In the genomic region with DNA sequence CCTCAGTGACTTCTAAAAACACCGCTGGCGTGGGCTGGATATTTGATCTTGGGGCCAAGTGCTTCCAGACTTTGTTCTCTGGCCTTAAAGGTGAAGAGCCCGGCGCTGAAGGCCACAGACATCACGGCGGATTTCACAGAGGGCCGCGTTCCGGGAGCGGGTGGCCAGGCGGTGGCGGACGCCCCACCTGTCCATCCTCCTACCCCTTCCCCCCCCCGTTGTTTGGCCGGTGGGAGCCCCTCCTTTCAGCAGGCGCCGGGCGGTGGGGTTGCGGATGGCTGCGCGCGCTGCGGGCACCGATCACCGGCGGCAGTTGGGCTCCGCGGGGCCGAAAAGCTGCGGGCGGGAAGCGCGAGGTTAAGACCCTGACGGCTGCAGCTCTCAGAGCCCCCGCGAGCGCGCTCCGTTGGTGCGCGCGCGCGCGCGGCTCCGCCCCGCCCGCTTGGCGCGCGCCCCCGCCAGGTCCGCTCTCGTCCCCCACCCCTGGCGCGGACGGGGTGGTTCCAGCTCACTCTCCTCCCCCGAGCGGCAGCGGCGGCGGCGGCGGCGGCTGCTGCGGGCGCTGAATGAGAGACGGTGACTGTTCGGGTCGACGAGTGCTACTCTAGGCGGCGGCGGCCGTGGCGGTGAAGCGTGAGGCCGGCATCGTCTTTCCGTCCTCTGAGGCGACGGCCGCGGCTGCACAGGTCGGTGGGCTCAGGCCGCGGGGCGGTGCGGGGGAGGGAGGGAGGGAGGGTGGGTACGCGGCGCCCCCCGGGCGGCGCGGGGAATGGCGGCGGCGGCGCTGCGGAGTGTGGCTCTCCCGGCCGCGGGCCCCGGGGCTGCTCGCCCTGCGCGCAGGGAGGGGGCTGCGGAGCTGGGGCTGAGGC, we compare ENCODE assay signal across 8 cellular contexts. TPM values are rescaled to one million over a fixed set of nuclear protein-coding genes. Genes with fewer than 3 reads are reported as not detected.
DNase-seq lines count a peak whose midpoint lies in the region; FAIRE-seq and TF ChIP-seq lines count a peak whose summit lies in the region.

TSS of gene RALGPS2 (plus strand) at position 511 of the 869 bp plus-strand sequence. CDS start 51,521 bp downstream, outside the sequence.

- FAIRE-seq in RCC 7860 (lab: Jason Lieb, UNC), result no peak

- no TSS peak for BruUV-seq in Caco-2 (replicated peaks; lab: Mats Ljungman, UMichigan)

- no peaks in the 10 kb centered on the region for H3K9me3 Mint-ChIP-seq in Caco-2 (ENCODE audit: unreplicated experiment)
- H3K9me3 Mint-ChIP-seq in nephron progenitor cell, result peaks cover 13% of the 10 kb centered on the region

- H3K36me3 Mint-ChIP-seq in Caco-2 (ENCODE audit: insufficient read depth, unreplicated experiment) (no peaks in the 10 kb centered on the region), nephron progenitor cell (ENCODE audit: low read depth) (peaks cover 23% of the 10 kb centered on the region)

- H3K4me1 ChIP-seq in Caco-2, result peaks cover 10% of the 10 kb centered on the region; the same call in 1 of the 2 replicates

- peak within 1 kb of the TSS; percentile 89 for H3K4me3 Mint-ChIP-seq in Caco-2 (ENCODE audit: unreplicated experiment)
- H3K4me3 Mint-ChIP-seq in nephron progenitor cell, result peak within 1 kb of the TSS; percentile 92

- peak within 1 kb of the TSS; percentile 86 for H3K27ac Mint-ChIP-seq in Caco-2 (ENCODE audit: unreplicated experiment)
- H3K27ac Mint-ChIP-seq in nephron progenitor cell, result peak within 1 kb of the TSS; percentile 98

- H3K4me3 ChIP-seq in Caco-2 (ENCODE audit: low read depth, low read length) (peak within 1 kb of the TSS; percentile 89), fibroblast of the aortic adventitia (ENCODE audit: low read depth, low read length) (peak within 1 kb of the TSS; percentile 77)

- POLR2A ChIA-PET in Caco-2 (lab: Charles Lee), result interaction anchor here (0.6 to 1.3 kb wide), 7 partner anchors 29 to 279 kb away, joined by 3 to 12 read pairs (median 5); no protein-coding TSS in a partner anchor

- intact Hi-C loops in Caco-2 (cut with micrococcal nuclease; ENCODE audit: unreplicated experiment), result loop anchor here (2.0 kb wide), 1 partner anchor 70 kb away; no protein-coding TSS in a partner anchor

- no peaks in the 10 kb centered on the region for H3K36me3 ChIP-seq in Caco-2 (ENCODE audit: control insufficient read depth, insufficient read depth, low read length)

- H3K4me1 Mint-ChIP-seq in Caco-2 (ENCODE audit: low read depth, unreplicated experiment) (peaks cover 6% of the 10 kb centered on the region), nephron progenitor cell (peaks cover 39% of the 10 kb centered on the region)

- no peaks in the 10 kb centered on the region for H3K27me3 Mint-ChIP-seq in Caco-2 (ENCODE audit: insufficient read depth, unreplicated experiment)
- peaks cover 4% of the 10 kb centered on the region for H3K27me3 Mint-ChIP-seq in nephron progenitor cell (ENCODE audit: low read depth, poor library complexity)

- no peaks in the 10 kb centered on the region for H3K9me3 ChIP-seq in Caco-2

- CTCF ChIA-PET in Caco-2 (lab: Charles Lee), result interaction anchor here (3.2 kb wide), 1 partner anchor 182 kb away, joined by 23 read pairs; no protein-coding TSS in a partner anchor

- DNase-seq in Caco-2, result peak; percentile 66 to 78
- peak; percentile 87 for DNase-seq in GM20000 (ENCODE audit: low spot score)
- peak; percentile 72 for DNase-seq in HT1080 (ENCODE audit: low read depth)
- peak; percentile 62 for DNase-seq in RCC 7860 (ENCODE audit: low spot score)
- peak; percentile 85 for DNase-seq in activated effector memory CD4-positive, alpha-beta T cell treated with anti-CD3 and anti-CD28 coated beads, Interleukin-2, amount 50 U/mL, for 16 hours
- peak; percentile 53 for DNase-seq in fibroblast of the aortic adventitia (ENCODE audit: low read depth)
- DNase-seq in nephron progenitor cell, result peak; percentile 83
- peak; percentile 65 for DNase-seq in stromal cell of bone marrow (ENCODE audit: low read depth)

- peak in 1 of 2 experiments; percentile 7 for TF ChIP-seq CTCF in Caco-2 (IDR thresholded peaks at IDR 0.05; ENCODE audit: insufficient read depth in 1 of 2, low read depth in 1 of 2, low read length in 1 of 2, severe bottlenecking in 1 of 2, unreplicated experiment in 1 of 2)
- no peak for TF ChIP-seq CTCF in GM20000 (IDR thresholded peaks at IDR 0.05; ENCODE audit: extremely low read depth, missing control alignments)
- no peak for TF ChIP-seq CTCF in fibroblast of the aortic adventitia (IDR thresholded peaks at IDR 0.05; ENCODE audit: insufficient read depth, low read length)
- TF ChIP-seq CTCF in nephron progenitor cell (IDR thresholded peaks at IDR 0.05), result no peak

- no peaks in the 10 kb centered on the region for H3K27me3 ChIP-seq in Caco-2 (replicated peaks; ENCODE audit: control insufficient read depth, insufficient read depth, low read length)

RNA-seq across cellular contexts. Expression of gene RALGPS2, which starts in this region (rescaled TPM):
- 26.1 and 38.6 TPM in 2 replicates for total RNA-seq in Caco-2 (2022)
- total RNA-seq in HT1080 (2014; rRNA removed; shearing (Covaris generic)), result 9.4 and 11.6 TPM in 2 replicates
- 6.4 and 9.8 TPM in 2 replicates for polyA plus RNA-seq in HT1080 (2015; cell fraction: cytosol; rRNA removed)
- 9.9 and 12.7 TPM in 2 replicates for polyA plus RNA-seq in HT1080 (2015; cell fraction: nucleus; rRNA removed)
- total RNA-seq in fibroblast of the aortic adventitia (ENCODE audit: low replicate concordance), result 39.2 and 74.7 TPM in 2 replicates

Comparison
In these comparisons a context has a peak if more than half of its experiments do, and no peak if none do; other contexts are left out.
1. Peak in every context shown above with its lines: DNase-seq and H3K4me3 ChIP-seq.